In the genomic region with DNA sequence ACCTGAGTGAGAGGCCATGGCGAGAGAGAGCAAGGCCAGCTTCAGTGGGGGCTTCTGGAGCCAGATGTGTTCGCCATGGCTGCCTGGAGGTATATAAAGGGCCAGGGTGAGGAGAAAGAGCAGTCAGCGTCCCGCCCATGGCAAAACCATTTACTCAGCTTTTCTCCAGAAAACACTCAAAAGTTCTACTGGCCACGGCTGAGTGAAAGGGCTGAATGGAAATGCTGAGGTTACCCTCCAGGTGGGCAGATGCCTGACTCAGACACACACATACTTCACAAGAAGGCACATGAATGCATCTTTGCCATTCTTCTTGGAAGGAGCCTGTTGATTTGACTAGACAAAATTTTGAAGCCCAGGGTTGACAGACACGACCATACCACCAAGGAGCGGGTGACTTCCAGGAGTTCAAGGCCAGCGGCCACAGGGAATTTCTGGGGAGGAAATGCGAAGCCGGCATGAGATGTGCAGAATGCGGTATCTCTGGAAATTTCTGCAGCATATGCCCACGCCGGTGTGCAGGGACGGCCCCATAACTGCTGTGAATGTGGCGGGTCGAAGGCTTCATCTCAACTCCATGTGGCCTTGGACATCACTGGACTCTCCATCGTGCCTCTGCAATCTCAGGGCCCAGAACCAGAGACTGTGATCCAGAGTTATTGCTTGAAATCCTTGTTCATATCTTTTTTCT, we compare ENCODE assay signal across 32 cellular contexts. TPM values are rescaled to one million over a fixed set of nuclear protein-coding genes. Genes with fewer than 3 reads are reported as not detected.
DNase-seq lines count a peak whose midpoint lies in the region; ATAC-seq lines count a peak whose summit lies in the region.
"Had no signal": no experiment of that assay in that cellular context is flagged by ENCODE, and none has a peak within 500 bp of the region (broad histone marks: within the 10 kb centered on the region; RNA-seq: fewer than 3 reads in every experiment).

A gene (minus strand): TSS at position 67 of the 691 bp plus-strand sequence. CDS start 49 bp downstream, at position 18.

- no peaks in the 10 kb centered on the region for H3K36me3 Mint-ChIP-seq in T-helper 2 cell treated with Interferon-gamma antibody and Interleukin-4, amounts not matched to agents 5 μg/mL and 100 μg/mL, for 36 hours (ENCODE audit: low read depth)
- no peaks in the 10 kb centered on the region for H3K36me3 Mint-ChIP-seq in activated naive CD8-positive, alpha-beta T cell treated with anti-CD3 and anti-CD28 coated beads, Interleukin-2, amount 50 U/mL, for 24 hours (ENCODE audit: low read depth)
- no peaks in the 10 kb centered on the region for H3K36me3 Mint-ChIP-seq in activated naive CD8-positive, alpha-beta T cell treated with anti-CD3 and anti-CD28 coated beads for 36 hours
- H3K36me3 Mint-ChIP-seq in activated T-helper 17 cell treated with anti-CD3 and anti-CD28 coated beads, Interleukin-2, amount 50 U/mL, for 72 hours (ENCODE audit: low read depth) = no peaks in the 10 kb centered on the region

- H3K4me3 Mint-ChIP-seq in T-helper 2 cell treated with Interferon-gamma antibody and Interleukin-4, amounts not matched to agents 5 μg/mL and 100 μg/mL, for 36 hours = no peak within 1 kb of the TSS
- H3K4me3 Mint-ChIP-seq in activated naive CD8-positive, alpha-beta T cell treated with anti-CD3 and anti-CD28 coated beads, Interleukin-2, amount 50 U/mL, for 24 hours = peak within 1 kb of the TSS; percentile 27
- no peak within 1 kb of the TSS for H3K4me3 Mint-ChIP-seq in activated naive CD8-positive, alpha-beta T cell treated with anti-CD3 and anti-CD28 coated beads for 36 hours
- no peak within 1 kb of the TSS for H3K4me3 Mint-ChIP-seq in activated T-helper 17 cell treated with anti-CD3 and anti-CD28 coated beads, Interleukin-2, amount 50 U/mL, for 72 hours
- H3K4me3 Mint-ChIP-seq: nephron; T-helper 1 cell treated with Interleukin-12 subunit alpha and Interleukin-12 subunit beta and Interleukin-4 antibody, amounts not matched to agents 30 μg/mL and 1 μg/mL, for 36 hours had no signal

- DNase-seq in T-helper 2 cell treated with Interferon-gamma antibody and Interleukin-4, amounts not matched to agents 5 μg/mL and 100 μg/mL, for 36 hours (ENCODE audit: low spot score) = peak; percentile 44
- no peak for DNase-seq in T-helper 2 cell
- no peak for DNase-seq in activated naive CD8-positive, alpha-beta T cell treated with anti-CD3 and anti-CD28 coated beads, Interleukin-2, amount 50 U/mL, for 24 hours
- DNase-seq in activated naive CD8-positive, alpha-beta T cell treated with anti-CD3 and anti-CD28 coated beads for 36 hours = no peak
- peak; percentile 69 for DNase-seq in stimulated activated CD8-positive, alpha-beta memory T cell treated with anti-CD3 and anti-CD28 coated beads, Interleukin-4, amount 100 ng/mL, for 48 hours
- DNase-seq in RKO (ENCODE audit: low spot score) = no peak
- DNase-seq: 8988T; activated gamma-delta T cell treated with Interleukin-2 at 50 U/mL for 16 hours; central memory CD4-positive, alpha-beta T cell; cortex of kidney; effector memory CD4-positive, alpha-beta T cell; GDM1; KG1; MG63; NCI-H1105; NCI-H2029; NCI-H2227 treated with DMSO at 0.1 percent for 48 hours; NCI-H526 treated with DMSO at 0.1 percent for 48 hours; PC-9; Right ventricle myocardium superior; upper lobe of right lung had no signal

- peak; percentile 85 for ATAC-seq in activated naive CD8-positive, alpha-beta T cell treated with anti-CD3 and anti-CD28 coated beads, Interleukin-2, amount 50 U/mL, for 24 hours
- peak; percentile 69 for ATAC-seq in activated T-helper 17 cell treated with anti-CD3 and anti-CD28 coated beads, Interleukin-2, amount 50 U/mL, for 72 hours (replicated peaks)
- ATAC-seq in GM18520 (IDR thresholded peaks at IDR 0.05; ENCODE audit: unreplicated experiment) = no peak
- ATAC-seq: HCT116, left lobe of liver, SK-N-SH treated with all-trans-retinoic acid at 6 μM for 48 hours, upper lobe of right lung had no signal

- H3K4me1 Mint-ChIP-seq in T-helper 2 cell treated with Interferon-gamma antibody and Interleukin-4, amounts not matched to agents 5 μg/mL and 100 μg/mL, for 36 hours (ENCODE audit: low read depth) = no peaks in the 10 kb centered on the region
- peaks cover 9% of the 10 kb centered on the region for H3K4me1 Mint-ChIP-seq in activated naive CD8-positive, alpha-beta T cell treated with anti-CD3 and anti-CD28 coated beads, Interleukin-2, amount 50 U/mL, for 24 hours
- H3K4me1 Mint-ChIP-seq in activated naive CD8-positive, alpha-beta T cell treated with anti-CD3 and anti-CD28 coated beads for 36 hours = no peaks in the 10 kb centered on the region
- H3K4me1 Mint-ChIP-seq in activated T-helper 17 cell treated with anti-CD3 and anti-CD28 coated beads, Interleukin-2, amount 50 U/mL, for 72 hours = peaks cover 5% of the 10 kb centered on the region
- H3K4me1 Mint-ChIP-seq: nephron had no signal

- no peaks in the 10 kb centered on the region for H3K27me3 Mint-ChIP-seq in T-helper 2 cell treated with Interferon-gamma antibody and Interleukin-4, amounts not matched to agents 5 μg/mL and 100 μg/mL, for 36 hours (ENCODE audit: low read depth)
- H3K27me3 Mint-ChIP-seq in activated naive CD8-positive, alpha-beta T cell treated with anti-CD3 and anti-CD28 coated beads, Interleukin-2, amount 50 U/mL, for 24 hours = peaks cover 2% of the 10 kb centered on the region
- H3K27me3 Mint-ChIP-seq in activated naive CD8-positive, alpha-beta T cell treated with anti-CD3 and anti-CD28 coated beads for 36 hours = no peaks in the 10 kb centered on the region
- H3K27me3 Mint-ChIP-seq in activated T-helper 17 cell treated with anti-CD3 and anti-CD28 coated beads, Interleukin-2, amount 50 U/mL, for 72 hours = peaks cover 5% of the 10 kb centered on the region

- no peaks in the 10 kb centered on the region for H3K9me3 Mint-ChIP-seq in T-helper 2 cell treated with Interferon-gamma antibody and Interleukin-4, amounts not matched to agents 5 μg/mL and 100 μg/mL, for 36 hours
- H3K9me3 Mint-ChIP-seq in activated naive CD8-positive, alpha-beta T cell treated with anti-CD3 and anti-CD28 coated beads, Interleukin-2, amount 50 U/mL, for 24 hours = no peaks in the 10 kb centered on the region
- H3K9me3 Mint-ChIP-seq in activated naive CD8-positive, alpha-beta T cell treated with anti-CD3 and anti-CD28 coated beads for 36 hours = no peaks in the 10 kb centered on the region
- H3K9me3 Mint-ChIP-seq in activated T-helper 17 cell treated with anti-CD3 and anti-CD28 coated beads, Interleukin-2, amount 50 U/mL, for 72 hours = no peaks in the 10 kb centered on the region
- H3K9me3 Mint-ChIP-seq: nephron; T-helper 1 cell treated with Interleukin-12 subunit alpha and Interleukin-12 subunit beta and Interleukin-4 antibody, amounts not matched to agents 30 μg/mL and 1 μg/mL, for 36 hours had no signal

- no peak within 1 kb of the TSS for H3K27ac Mint-ChIP-seq in T-helper 2 cell treated with Interferon-gamma antibody and Interleukin-4, amounts not matched to agents 5 μg/mL and 100 μg/mL, for 36 hours
- H3K27ac Mint-ChIP-seq in activated naive CD8-positive, alpha-beta T cell treated with anti-CD3 and anti-CD28 coated beads, Interleukin-2, amount 50 U/mL, for 24 hours = no peak within 1 kb of the TSS
- H3K27ac Mint-ChIP-seq in activated naive CD8-positive, alpha-beta T cell treated with anti-CD3 and anti-CD28 coated beads for 36 hours = no peak within 1 kb of the TSS
- H3K27ac Mint-ChIP-seq in activated T-helper 17 cell treated with anti-CD3 and anti-CD28 coated beads, Interleukin-2, amount 50 U/mL, for 72 hours = no peak within 1 kb of the TSS
- H3K27ac Mint-ChIP-seq: nephron; T-helper 1 cell treated with Interleukin-12 subunit alpha and Interleukin-12 subunit beta and Interleukin-4 antibody, amounts not matched to agents 30 μg/mL and 1 μg/mL, for 36 hours had no signal

RNA-seq across cellular contexts. Expression of the gene that starts here (rescaled TPM):
- not detected for total RNA-seq in activated naive CD8-positive, alpha-beta T cell treated with anti-CD3 and anti-CD28 coated beads for 36 hours
- total RNA-seq in activated T-helper 17 cell treated with anti-CD3 and anti-CD28 coated beads, Interleukin-2, amount 50 U/mL, for 72 hours = not detected
- total RNA-seq: epithelial cell of proximal tubule, glomerular endothelial cell, left lobe of liver, osteocyte, PC-9, Right ventricle myocardium superior, suprapubic skin, upper lobe of right lung had no signal

Comparison
In these comparisons a context has a peak if more than half of its experiments do, and no peak if none do; other contexts are left out.
1. DNase-seq: peak in T-helper 2 cell treated with Interferon-gamma antibody and Interleukin-4, amounts not matched to agents 5 μg/mL and 100 μg/mL, for 36 hours (single experiment) and stimulated activated CD8-positive, alpha-beta memory T cell treated with anti-CD3 and anti-CD28 coated beads, Interleukin-4, amount 100 ng/mL, for 48 hours (single experiment); none in T-helper 2 cell (0 of 5), activated naive CD8-positive, alpha-beta T cell treated with anti-CD3 and anti-CD28 coated beads, Interleukin-2, amount 50 U/mL, for 24 hours (single experiment), activated naive CD8-positive, alpha-beta T cell treated with anti-CD3 and anti-CD28 coated beads for 36 hours (single experiment) and RKO (single experiment).
2. Peak in ATAC-seq in activated T-helper 17 cell treated with anti-CD3 and anti-CD28 coated beads, Interleukin-2, amount 50 U/mL, for 72 hours; RNA of the gene not detected or under 1 TPM.